In genomic region chr12:3562484-3562883, GRCh38 we compare ENCODE assay signal across 30 cellular contexts.
"Had no signal": no experiment of that assay in that cellular context is flagged by ENCODE, and none has a peak within 500 bp of the region (broad histone marks: within the 10 kb centered on the region; RNA-seq: fewer than 3 reads in every experiment).

No MANE protein-coding gene starts in this region.

- H3K27me3 Mint-ChIP-seq: stimulated activated naive CD8-positive, alpha-beta T cell treated with anti-CD3 and anti-CD28 coated beads, Interleukin-15, amount 100 ng/mL, for 72 hours had no signal

- ATAC-seq: natural killer cell; psoas muscle; right cardiac atrium; sciatic nerve; stimulated activated memory B cell treated with anti-CD40 and anti-IgM and Interleukin-4, amounts not matched to agents 10 μg/mL and 1 μg/mL and 100 μg/mL, for 72 hours; stimulated activated naive CD8-positive, alpha-beta T cell treated with anti-CD3 and anti-CD28 coated beads, Interleukin-15, amount 100 ng/mL, for 72 hours; stimulated activated naive CD8-positive, alpha-beta T cell treated with anti-CD3 and anti-CD28 coated beads, Interleukin-15, Interleukin-2, amounts not matched to agents 100 U/mL and 50 U/mL, for 24 hours; upper lobe of right lung had no signal

- DNase-seq: natural killer cell; occipital lobe; ovary; posterior cingulate gyrus; psoas muscle; right cardiac atrium; spleen; stimulated activated CD4-positive, alpha-beta T cell treated with anti-CD3 and anti-CD28 coated beads, Interleukin-12 subunit alpha, Interleukin-12 subunit beta, amount 100 ng/mL, for 4 hours; stimulated activated CD4-positive, alpha-beta T cell treated with anti-CD3 and anti-CD28 coated beads, Interleukin-1b, Interleukin-23, amount 100 ng/mL, for 48 hours; stimulated activated CD4-positive, alpha-beta T cell treated with anti-CD3 and anti-CD28 coated beads, Interleukin-4, amount 100 ng/mL, for 1 hour; stimulated activated CD4-positive, alpha-beta T cell treated with anti-CD3 and anti-CD28 coated beads, Interleukin-4, amount 100 ng/mL, for 4 hours; stimulated activated CD8-positive, alpha-beta memory T cell treated with anti-CD3 and anti-CD28 coated beads, Interleukin-4, amount 100 ng/mL, for 48 hours; stimulated activated naive CD4-positive, alpha-beta T cell; stimulated activated naive CD8-positive, alpha-beta T cell treated with anti-CD3 and anti-CD28 coated beads, Interleukin-15, amount 100 ng/mL, for 72 hours; stimulated activated naive CD8-positive, alpha-beta T cell treated with anti-CD3 and anti-CD28 coated beads, Interleukin-15, Interleukin-2, amounts not matched to agents 100 U/mL and 50 U/mL, for 24 hours; testis; transverse colon; upper lobe of right lung had no signal

- H3K4me1 ChIP-seq: neural progenitor cell, parathyroid adenoma, psoas muscle, spleen, suprapubic skin, testis, tibial artery, transverse colon, upper lobe of right lung, vagina had no signal

- H3K4me3 ChIP-seq: neural progenitor cell, ovary, psoas muscle, skin epidermis, smooth muscle cell, spleen, suprapubic skin, testis, tibial artery, transverse colon, upper lobe of right lung, vagina had no signal

- H3K27me3 ChIP-seq: neural progenitor cell, ovary, testis, transverse colon, vagina had no signal

- H3K9ac ChIP-seq: neural progenitor cell, parathyroid adenoma had no signal

- H3K27ac ChIP-seq: neural progenitor cell, ovary, parathyroid adenoma, psoas muscle, skin epidermis, spleen, suprapubic skin, testis, tibial artery, transverse colon, upper lobe of right lung, vagina had no signal

- H3K36me3 ChIP-seq: neural progenitor cell, ovary, spleen, suprapubic skin, tibial artery, transverse colon, upper lobe of right lung, vagina had no signal

- H3K9me3 ChIP-seq: ovary, psoas muscle, spleen, suprapubic skin, testis, tibial artery, transverse colon, upper lobe of right lung, vagina had no signal

- H3K4me1 Mint-ChIP-seq: natural killer cell; nephron; stimulated activated memory B cell treated with anti-CD40 and anti-IgM and Interleukin-4, amounts not matched to agents 10 μg/mL and 1 μg/mL and 100 μg/mL, for 72 hours; stimulated activated naive CD8-positive, alpha-beta T cell treated with anti-CD3 and anti-CD28 coated beads, Interleukin-15, amount 100 ng/mL, for 72 hours had no signal

- H3K4me3 Mint-ChIP-seq: natural killer cell; nephron; neural progenitor cell; stimulated activated memory B cell treated with anti-CD40 and anti-IgM and Interleukin-4, amounts not matched to agents 10 μg/mL and 1 μg/mL and 100 μg/mL, for 72 hours; stimulated activated naive CD8-positive, alpha-beta T cell treated with anti-CD3 and anti-CD28 coated beads, Interleukin-15, amount 100 ng/mL, for 72 hours; type B pancreatic cell had no signal

- H3K36me3 Mint-ChIP-seq: natural killer cell; neural progenitor cell; stimulated activated memory B cell treated with anti-CD40 and anti-IgM and Interleukin-4, amounts not matched to agents 10 μg/mL and 1 μg/mL and 100 μg/mL, for 72 hours; type B pancreatic cell had no signal

- H3K9me3 Mint-ChIP-seq: natural killer cell; nephron; neural progenitor cell; stimulated activated memory B cell treated with anti-CD40 and anti-IgM and Interleukin-4, amounts not matched to agents 10 μg/mL and 1 μg/mL and 100 μg/mL, for 72 hours; stimulated activated naive CD8-positive, alpha-beta T cell treated with anti-CD3 and anti-CD28 coated beads, Interleukin-15, amount 100 ng/mL, for 72 hours; type B pancreatic cell had no signal

- H3K27ac Mint-ChIP-seq: natural killer cell; nephron; neural progenitor cell; progenitor cell of endocrine pancreas; stimulated activated memory B cell treated with anti-CD40 and anti-IgM and Interleukin-4, amounts not matched to agents 10 μg/mL and 1 μg/mL and 100 μg/mL, for 72 hours; stimulated activated naive CD8-positive, alpha-beta T cell treated with anti-CD3 and anti-CD28 coated beads, Interleukin-15, amount 100 ng/mL, for 72 hours; type B pancreatic cell had no signal
